24 cellular contexts compared by ENCODE assay signal in the genomic region with DNA sequence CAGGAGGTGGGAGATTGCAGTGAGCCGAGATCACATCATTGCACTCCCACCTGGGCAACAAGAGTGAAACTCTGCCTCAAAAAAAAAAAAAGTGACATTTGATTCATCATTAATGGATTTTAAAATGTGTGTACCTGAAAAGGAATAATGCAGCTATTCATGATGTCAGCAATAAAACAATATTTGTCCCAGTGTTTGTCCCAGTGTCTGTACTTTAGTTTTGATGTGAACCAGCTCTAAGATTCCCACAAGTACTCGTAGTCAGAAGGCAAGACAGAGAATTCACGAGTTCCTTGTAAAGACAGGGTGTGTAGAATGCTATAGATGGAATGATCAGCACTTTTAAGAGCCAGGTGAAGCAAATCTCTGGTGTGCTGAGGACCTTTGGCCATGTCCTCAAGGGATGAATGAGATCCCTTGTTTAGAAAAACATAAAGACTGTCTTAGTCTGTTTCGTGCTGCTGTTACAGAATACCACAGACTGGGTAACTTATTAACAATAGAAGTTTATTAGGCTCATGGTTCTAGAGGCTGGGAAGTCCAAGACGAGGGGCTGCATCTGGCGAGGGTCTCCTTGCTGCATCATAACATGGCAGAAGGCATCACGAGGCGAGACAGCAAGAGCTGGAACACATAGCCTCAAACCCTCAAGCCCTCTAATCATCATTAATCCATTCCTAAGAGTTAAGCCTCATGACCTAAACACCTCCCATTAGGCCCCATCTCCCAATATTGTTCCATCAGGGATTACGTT. TPM values are rescaled to one million over a fixed set of nuclear protein-coding genes. Genes with fewer than 3 reads are reported as not detected.
"Had no signal": no experiment of that assay in that cellular context is flagged by ENCODE, and none has a peak within 500 bp of the region (broad histone marks: within the 10 kb centered on the region; RNA-seq: fewer than 3 reads in every experiment).

No MANE protein-coding gene starts in this region.

- H3K4me1 ChIP-seq: left ventricle myocardium inferior, parathyroid adenoma, sigmoid colon, upper lobe of right lung, vagina had no signal

- FAIRE-seq: islet of Langerhans had no signal

- ATAC-seq: naive thymus-derived CD4-positive, alpha-beta T cell; upper lobe of right lung had no signal

- H3K27ac ChIP-seq: coronary artery, left ventricle myocardium inferior, parathyroid adenoma, sigmoid colon, skin epidermis, thyroid gland, upper lobe of right lung, vagina had no signal

- H3K36me3 Mint-ChIP-seq: naive thymus-derived CD4-positive, alpha-beta T cell had no signal

- H3K36me3 ChIP-seq: left ventricle myocardium inferior, sigmoid colon, thyroid gland, upper lobe of right lung, vagina had no signal

- H3K9ac ChIP-seq: parathyroid adenoma had no signal

- DNase-seq: effector CD4-positive, alpha-beta T cell; endodermal cell; foreskin melanocyte; head of caudate nucleus; hypothalamus; left ventricle myocardium inferior; mesenchymal stem cell; midbrain; naive thymus-derived CD4-positive, alpha-beta T cell; nephron progenitor cell; sigmoid colon; stimulated activated CD4-positive, alpha-beta T cell treated with anti-CD3 and anti-CD28 coated beads, Interleukin-12 subunit alpha, Interleukin-12 subunit beta, amount 100 ng/mL, for 4 hours; stimulated activated naive CD4-positive, alpha-beta T cell; thyroid gland; upper lobe of right lung had no signal

- H3K79me2 ChIP-seq: parathyroid adenoma had no signal

- H3K27me3 ChIP-seq: thyroid gland, upper lobe of right lung, vagina had no signal

- H2AFZ ChIP-seq: parathyroid adenoma had no signal

- H3K4me1 Mint-ChIP-seq: endodermal cell, nephron progenitor cell had no signal

- H3K4me3 Mint-ChIP-seq: endodermal cell; naive thymus-derived CD4-positive, alpha-beta T cell; nephron progenitor cell had no signal

- H3K27ac Mint-ChIP-seq: endodermal cell; naive thymus-derived CD4-positive, alpha-beta T cell; nephron progenitor cell had no signal

- H3K9me3 ChIP-seq: sigmoid colon, thyroid gland, upper lobe of right lung, vagina had no signal

- H3K4me3 ChIP-seq: coronary artery, left ventricle myocardium inferior, lung, sigmoid colon, skin epidermis, thyroid gland, upper lobe of right lung, vagina had no signal

RNA-seq across cellular contexts. Expression of a gene that starts 12.0 kb away (rescaled TPM):
- total RNA-seq: dermis microvascular lymphatic vessel endothelial cell; left ventricle myocardium inferior; naive thymus-derived CD4-positive, alpha-beta T cell; omental fat pad; pulmonary artery endothelial cell had no signal
- polyA plus RNA-seq: naive thymus-derived CD4-positive, alpha-beta T cell had no signal
